Comparison of ENCODE assay signal across 25 cellular contexts in the genomic region with DNA sequence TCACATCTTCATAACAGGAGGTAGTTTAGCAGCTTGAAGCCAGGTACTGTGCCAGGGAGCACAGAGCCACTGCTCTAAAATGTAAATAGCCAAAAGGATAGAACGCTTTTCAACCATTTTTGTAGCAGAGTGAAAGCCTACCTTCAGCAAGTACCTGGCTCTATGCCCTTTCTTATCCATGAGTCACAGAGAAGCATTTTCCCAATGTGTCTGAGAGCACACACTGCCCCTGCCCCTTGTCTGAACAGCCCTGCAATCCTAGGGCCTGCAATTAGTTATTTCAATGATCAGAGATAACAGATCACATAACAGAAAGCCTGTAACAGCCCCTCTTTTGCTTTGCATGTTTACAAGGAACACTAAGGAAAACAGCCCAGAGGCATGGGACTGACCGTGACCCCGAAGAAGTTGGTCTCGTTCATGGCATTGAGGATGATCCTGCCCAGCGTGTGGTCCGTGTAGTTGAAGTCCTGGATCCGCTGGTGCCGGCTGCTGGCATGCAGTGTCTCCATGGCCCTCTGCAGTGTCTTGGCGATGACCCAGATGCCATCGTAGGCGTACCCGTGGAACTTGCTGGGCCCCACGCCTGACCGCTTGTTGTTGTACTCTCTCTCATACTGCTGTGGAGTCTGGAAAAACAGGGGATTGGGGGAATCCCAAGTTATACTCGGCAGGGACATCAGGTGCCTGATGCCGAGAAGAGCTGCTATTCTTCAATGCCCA.
DNase-seq lines count a peak whose midpoint lies in the region; ATAC-seq, FAIRE-seq and TF ChIP-seq lines count a peak whose summit lies in the region.
"Had no signal": no experiment of that assay in that cellular context is flagged by ENCODE, and none has a peak within 500 bp of the region (broad histone marks: within the 10 kb centered on the region; RNA-seq: fewer than 3 reads in every experiment).

No MANE protein-coding gene starts in this region.

- peak overlapping the region; percentile 15 for H3K56ac ChIP-seq in mesendoderm (ENCODE audit: low read length)

- H3K4me1 ChIP-seq in RWPE2 (ENCODE audit: insufficient read depth, poor library complexity, severe bottlenecking) (peaks cover 6% of the 10 kb centered on the region), mesendoderm (ENCODE audit: control insufficient read depth, low read depth, low read length) (no peaks in the 10 kb centered on the region)
- H3K4me1 ChIP-seq: esophagus squamous epithelium had no signal

- H3K27me3 ChIP-seq in RWPE2 (ENCODE audit: insufficient read depth, poor library complexity, severe bottlenecking) (no peaks in the 10 kb centered on the region), mesendoderm (ENCODE audit: insufficient read depth, low read length, poor library complexity) (no peaks in the 10 kb centered on the region)
- H3K27me3 ChIP-seq: ovary had no signal

- no peak overlapping the region for H3K9ac ChIP-seq in mesendoderm (ENCODE audit: low read length)

- no peak overlapping the region for H2BK120ac ChIP-seq in mesendoderm (ENCODE audit: low read depth, low read length)

- no peak overlapping the region for H2BK15ac ChIP-seq in mesendoderm (replicated peaks; ENCODE audit: low read depth)

- DNase-seq in Daoy (ENCODE audit: low read depth), result peak; percentile 42
- no peak for DNase-seq in RWPE2 (ENCODE audit: low spot score)
- DNase-seq in coronary artery (ENCODE audit: low spot score), result peak; percentile 36
- DNase-seq in mesendoderm, result no peak
- DNase-seq in H54 (ENCODE audit: insufficient read length, low spot score), result no peak
- no peak for DNase-seq in GF-D8 (lab: John Stamatoyannopoulos, UW)
- DNase-seq: activated CD4-positive, alpha-beta T cell treated with anti-CD3 and anti-CD28 coated beads, Interleukin-2, amount 10 ng/mL, durations not matched to agents 24 days and 14 days; activated effector memory CD4-positive, alpha-beta T cell treated with anti-CD3 and anti-CD28 coated beads, Interleukin-2, amount 50 U/mL, for 16 hours; anterior cingulate cortex; CD8-positive, alpha-beta T cell; central memory CD4-positive, alpha-beta T cell; dermis blood vessel endothelial cell; endodermal cell; esophagus squamous epithelium; immature natural killer cell; mesenchymal stem cell; NCI-H1436 treated with DMSO at 0.1 percent for 48 hours; NCI-H345; ovary; SHP77; stimulated activated naive CD8-positive, alpha-beta T cell treated with anti-CD3 and anti-CD28 coated beads, Interleukin-15, Interleukin-2, amounts not matched to agents 100 U/mL and 50 U/mL, for 24 hours had no signal

- no peak overlapping the region for H3K27ac ChIP-seq in RWPE2 (ENCODE audit: poor library complexity, severe bottlenecking)
- H3K27ac ChIP-seq in coronary artery, result no peak overlapping the region
- no peak overlapping the region for H3K27ac ChIP-seq in mesendoderm (ENCODE audit: low read depth, low read length)
- H3K27ac ChIP-seq: esophagus squamous epithelium, ovary, skin epidermis had no signal

- peak; percentile 73 for ATAC-seq in RWPE2 (ENCODE audit: low read depth)
- ATAC-seq in GM18909 (IDR thresholded peaks at IDR 0.05; ENCODE audit: poor library complexity, unreplicated experiment), result no peak
- ATAC-seq in GM21723 (IDR thresholded peaks at IDR 0.05; ENCODE audit: unreplicated experiment), result no peak
- ATAC-seq: CD8-positive, alpha-beta T cell; left lobe of liver; stimulated activated naive CD8-positive, alpha-beta T cell treated with anti-CD3 and anti-CD28 coated beads, Interleukin-15, Interleukin-2, amounts not matched to agents 100 U/mL and 50 U/mL, for 24 hours had no signal

- no CpG with 5 or more reads among the region's 16 CpGs for WGBS in mesendoderm (ENCODE audit: extremely low coverage, insufficient coverage, low lambda C conversion rate)

- no peak overlapping the region for H3K4me2 ChIP-seq in mesendoderm (ENCODE audit: low read length)

- no peaks in the 10 kb centered on the region for H3K9me3 ChIP-seq in RWPE2 (ENCODE audit: severe bottlenecking)
- H3K9me3 ChIP-seq: esophagus squamous epithelium, ovary had no signal

- FAIRE-seq in H54 (lab: Jason Lieb, UNC), result no peak

- no peak overlapping the region for H4K8ac ChIP-seq in mesendoderm (ENCODE audit: low read depth, low read length)

- H3K23ac ChIP-seq in mesendoderm (ENCODE audit: low read length), result no peak overlapping the region

- TF ChIP-seq CTCF in RWPE2 (IDR thresholded peaks at IDR 0.05; ENCODE audit: poor library complexity, severe bottlenecking) (no peak), coronary artery (IDR thresholded peaks at IDR 0.05) (no peak)

- H2BK5ac ChIP-seq in mesendoderm (ENCODE audit: low read length), result no peak overlapping the region

- TF ChIP-seq POLR2A in H54 (IDR thresholded peaks at IDR 0.05; ENCODE audit: low read depth, low read length), result no peak

- H3K4me3 ChIP-seq in RWPE2 (ENCODE audit: severe bottlenecking) (no peak overlapping the region), coronary artery (no peak overlapping the region), mesendoderm (ENCODE audit: low read length) (no peak overlapping the region)
- H3K4me3 ChIP-seq: esophagus squamous epithelium, ovary, skin epidermis had no signal

- H3K79me2 ChIP-seq in mesendoderm (ENCODE audit: control insufficient read depth, insufficient read depth, low read length), result no peaks in the 10 kb centered on the region

- no peak overlapping the region for H3K18ac ChIP-seq in mesendoderm (ENCODE audit: low read length)

- H3K4ac ChIP-seq in mesendoderm (ENCODE audit: low read depth, low read length), result no peak overlapping the region

- no peaks in the 10 kb centered on the region for H3K79me1 ChIP-seq in mesendoderm (ENCODE audit: low read length)

- H3K36me3 ChIP-seq in RWPE2 (ENCODE audit: low read depth) (no peaks in the 10 kb centered on the region), mesendoderm (ENCODE audit: control insufficient read depth, insufficient read depth, low read length) (no peaks in the 10 kb centered on the region)
- H3K36me3 ChIP-seq: esophagus squamous epithelium, ovary had no signal

- no peak overlapping the region for H2AK5ac ChIP-seq in mesendoderm (ENCODE audit: low read length)

- no peak overlapping the region for H4K5ac ChIP-seq in mesendoderm (ENCODE audit: low read length)

Comparison
In these comparisons a context has a peak if more than half of its experiments do, and no peak if none do; other contexts are left out.
1. DNase-seq: peak in Daoy (single experiment) and coronary artery (single experiment); none in RWPE2 (single experiment), mesendoderm (single experiment), H54 (single experiment) and GF-D8 (single experiment).